17 cellular contexts compared by ENCODE assay signal in genomic region chr2:177474301-177474700, GRCh38.
"Had no signal": no experiment of that assay in that cellular context is flagged by ENCODE, and none has a peak within 500 bp of the region (broad histone marks: within the 10 kb centered on the region; RNA-seq: fewer than 3 reads in every experiment).

No MANE protein-coding gene starts in this region.

- DNase-seq: activated CD4-positive, alpha-beta T cell treated with anti-CD3 and anti-CD28 coated beads, Interleukin-2, amount 10 ng/mL, durations not matched to agents 24 days and 14 days; activated CD4-positive, CD25-positive, alpha-beta regulatory T cell; activated effector memory CD4-positive, alpha-beta T cell treated with Interleukin-2 at 50 U/mL for 16 hours; amniotic stem cell; body of pancreas; cortex of kidney; effector CD4-positive, alpha-beta T cell; heart left ventricle; mucosa of descending colon; naive thymus-derived CD8-positive, alpha-beta T cell; stimulated activated CD4-positive, alpha-beta T cell treated with anti-CD3 and anti-CD28 coated beads, Interleukin-4, amount 100 ng/mL, for 24 hours; stimulated activated naive CD4-positive, alpha-beta T cell; tibial artery had no signal

- H3K27me3 ChIP-seq: body of pancreas, heart left ventricle, tibial artery had no signal

- H3K4me1 Mint-ChIP-seq: naive thymus-derived CD8-positive, alpha-beta T cell had no signal

- H3K27ac Mint-ChIP-seq: activated naive CD8-positive, alpha-beta T cell had no signal

- H3K27ac ChIP-seq: body of pancreas, heart left ventricle, skin epidermis, tibial artery had no signal

- H3K4me3 ChIP-seq: body of pancreas, heart left ventricle, lung, mucosa of descending colon, skin epidermis, tibial artery had no signal

- H3K4me3 Mint-ChIP-seq: activated CD4-positive, alpha-beta T cell treated with anti-CD3 and anti-CD28 coated beads, Interleukin-2, amount 10 ng/mL, durations not matched to agents 24 days and 14 days; activated naive CD8-positive, alpha-beta T cell; central memory CD8-positive, alpha-beta T cell; naive thymus-derived CD8-positive, alpha-beta T cell had no signal

- H3K9me3 ChIP-seq: body of pancreas had no signal

- H3K27me3 Mint-ChIP-seq: activated CD4-positive, alpha-beta T cell treated with anti-CD3 and anti-CD28 coated beads, Interleukin-2, amount 10 ng/mL, durations not matched to agents 24 days and 14 days; activated naive CD8-positive, alpha-beta T cell; central memory CD8-positive, alpha-beta T cell; naive thymus-derived CD8-positive, alpha-beta T cell had no signal

- ATAC-seq: body of pancreas; heart left ventricle; mucosa of descending colon; naive thymus-derived CD8-positive, alpha-beta T cell had no signal
